1 cellular context compared by ENCODE assay signal in genomic region chr2:63047534-63048281, GRCh38.
TF ChIP-seq lines count a peak whose summit lies in the region.

No MANE protein-coding gene starts in this region.

TF ChIP-seq in WTC11, 78 proteins besides CTCF, POLR2A, EP300 and RAD21 (continued from another document):
- TF ChIP-seq SP1 (CRISPR knock-in tag; conservative IDR thresholded peaks at IDR 0.05) (0 out of 2 replicates have a peak, but pooled peaks have one; percentile 23), MXD4 (CRISPR knock-in tag; IDR thresholded peaks at IDR 0.05; ENCODE audit: borderline replicate concordance) (no peak), TEAD1 (CRISPR knock-in tag; IDR thresholded peaks at IDR 0.05) (peak; percentile 51; the same call in 1 of the 2 replicates), NR3C1 (CRISPR knock-in tag; conservative IDR thresholded peaks at IDR 0.05; ENCODE audit: low read depth) (no peak), FOXP4 (CRISPR knock-in tag; IDR thresholded peaks at IDR 0.05) (peak; percentile 32; the same call in 1 of the 2 replicates), OVOL2 (CRISPR knock-in tag; IDR thresholded peaks at IDR 0.05; ENCODE audit: borderline replicate concordance) (no peak), FOXK1 (CRISPR knock-in tag; IDR thresholded peaks at IDR 0.05) (no peak), MAX (CRISPR knock-in tag; IDR thresholded peaks at IDR 0.05) (peak; percentile 76), ATF3 (CRISPR knock-in tag; conservative IDR thresholded peaks at IDR 0.05) (no peak), ZNF532 (CRISPR knock-in tag; IDR thresholded peaks at IDR 0.05; ENCODE audit: borderline replicate concordance) (no peak), ETV6 (CRISPR knock-in tag; IDR thresholded peaks at IDR 0.05) (0 out of 2 replicates have a peak, but pooled peaks have one; percentile 59), EMX1 (CRISPR knock-in tag; IDR thresholded peaks at IDR 0.05) (no peak), E2F1 (CRISPR knock-in tag; IDR thresholded peaks at IDR 0.05) (no peak), GRHL2 (CRISPR knock-in tag; IDR thresholded peaks at IDR 0.05; ENCODE audit: insufficient replicate concordance, severe bottlenecking) (no peak), FOXP1 (CRISPR knock-in tag; IDR thresholded peaks at IDR 0.05; ENCODE audit: borderline replicate concordance) (peak; percentile 69; the same call in 1 of the 2 replicates), JAZF1 (CRISPR knock-in tag; IDR thresholded peaks at IDR 0.05) (no peak), ELF4 (CRISPR knock-in tag; IDR thresholded peaks at IDR 0.05; ENCODE audit: low read depth) (no peak), ATF6 (CRISPR knock-in tag; IDR thresholded peaks at IDR 0.05) (no peak), AFF4 (CRISPR knock-in tag; IDR thresholded peaks at IDR 0.05; ENCODE audit: borderline replicate concordance) (no peak)
